In the genomic region with DNA sequence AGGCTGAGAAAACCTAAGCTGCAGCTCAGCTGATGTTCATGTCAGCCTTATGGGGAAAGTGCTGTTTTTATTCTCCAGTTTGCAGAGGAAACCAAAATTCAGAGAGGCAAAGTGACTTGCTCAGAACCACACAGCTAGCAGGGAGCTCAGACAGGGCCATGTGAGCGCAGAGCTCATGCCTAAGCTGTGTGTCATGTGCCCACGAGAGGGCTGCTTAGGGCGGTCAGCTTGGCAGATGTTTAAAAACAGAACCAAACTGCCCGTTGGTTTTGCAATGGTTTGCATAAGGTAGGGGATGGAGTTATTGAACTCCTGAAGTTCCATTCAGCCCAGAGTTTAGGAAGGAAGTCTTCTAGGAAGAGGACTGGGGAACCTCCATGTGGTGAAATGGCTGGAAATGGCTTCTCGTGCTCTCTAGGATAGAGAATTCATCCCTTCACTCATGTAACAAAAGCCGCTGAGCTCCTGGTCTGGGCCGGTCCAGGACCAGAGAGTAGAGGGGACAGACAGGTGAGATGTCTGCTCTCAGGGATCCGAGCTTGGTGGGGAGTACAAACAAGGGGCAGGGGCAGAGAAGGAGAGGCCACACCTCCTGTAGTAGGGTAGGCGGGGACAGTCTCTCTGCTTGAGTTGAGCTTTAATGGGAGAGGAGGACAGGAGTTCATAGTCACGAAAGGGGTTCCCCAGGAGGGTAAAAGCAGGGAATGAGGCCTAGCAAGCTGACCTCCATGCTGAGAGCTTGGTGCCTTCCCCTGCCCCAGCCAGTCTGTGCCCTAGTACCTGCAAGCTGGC, we compare ENCODE assay signal across 11 cellular contexts. TPM values are rescaled to one million over a fixed set of nuclear protein-coding genes. Genes with fewer than 3 reads are reported as not detected.
DNase-seq lines count a peak whose midpoint lies in the region; ATAC-seq and TF ChIP-seq lines count a peak whose summit lies in the region.
"Had no signal": no experiment of that assay in that cellular context is flagged by ENCODE, and none has a peak within 500 bp of the region (broad histone marks: within the 10 kb centered on the region; RNA-seq: fewer than 3 reads in every experiment).

No MANE protein-coding gene starts in this region.

- TF ChIP-seq CTCF in left ventricle myocardium inferior (IDR thresholded peaks at IDR 0.05; ENCODE audit: borderline replicate concordance) (no peak), brain (conservative IDR thresholded peaks at IDR 0.05) (no peak), left lung (IDR thresholded peaks at IDR 0.05) (no peak), vagina (IDR thresholded peaks at IDR 0.05) (no peak)

- peaks cover 2% of the 10 kb centered on the region for H3K27me3 Mint-ChIP-seq in brain
- H3K27me3 Mint-ChIP-seq in T-helper 17 cell = peaks cover 45% of the 10 kb centered on the region
- H3K27me3 Mint-ChIP-seq: activated T-cell treated with anti-CD3 and anti-CD28 coated beads, Interleukin-2, amount 50 U/mL, for 24 hours had no signal

- peak overlapping the region in 4 of 5 experiments; percentile 43 to 94 (median 70) for H3K27ac Mint-ChIP-seq in brain
- no peak overlapping the region for H3K27ac Mint-ChIP-seq in T-helper 17 cell
- H3K27ac Mint-ChIP-seq: activated T-cell treated with anti-CD3 and anti-CD28 coated beads, Interleukin-2, amount 50 U/mL, for 24 hours had no signal

- intact Hi-C loops in left ventricle myocardium inferior (cut with micrococcal nuclease) (no loop called here), Right ventricle myocardium superior (cut with DNase I) (no loop called here), left lung (cut with DNase I) (no loop called here), vagina (cut with DNase I) (no loop called here)

- H3K9me3 Mint-ChIP-seq in brain = no peaks in the 10 kb centered on the region
- H3K9me3 Mint-ChIP-seq: activated T-cell treated with anti-CD3 and anti-CD28 coated beads, Interleukin-2, amount 50 U/mL, for 24 hours; CD8-positive, alpha-beta T cell had no signal

- no peak overlapping the region for H3K4me3 ChIP-seq in left ventricle myocardium inferior
- no peak overlapping the region for H3K4me3 ChIP-seq in left lung
- H3K4me3 ChIP-seq in vagina = no peak overlapping the region

- peaks cover 33% of the 10 kb centered on the region for H3K36me3 Mint-ChIP-seq in brain
- no peaks in the 10 kb centered on the region for H3K36me3 Mint-ChIP-seq in T-helper 17 cell (ENCODE audit: low read depth)
- H3K36me3 Mint-ChIP-seq: CD8-positive, alpha-beta T cell had no signal

- peak overlapping the region; percentile 90 for H3K27ac ChIP-seq in left ventricle myocardium inferior (replicated peaks)
- H3K27ac ChIP-seq in left lung = no peak overlapping the region
- H3K27ac ChIP-seq in vagina = peak overlapping the region; percentile 84

- DNase-seq in left ventricle myocardium inferior (no peak), Right ventricle myocardium superior (no peak), left lung (peak in 1 of 2 donors; percentile 70), vagina (ENCODE audit: extremely low spot score in 2 of 2) (no peak), NCI-H1417 treated with DMSO at 0.1 percent for 48 hours (lab: John Stamatoyannopoulos, UW) (no peak), T-helper 17 cell (no peak), Ammon's horn (ENCODE audit: low spot score) (no peak)
- DNase-seq: activated T-cell treated with anti-CD3 and anti-CD28 coated beads, Interleukin-2, amount 50 U/mL, for 24 hours; CD8-positive, alpha-beta T cell; NCI-H446 treated with DMSO at 0.1 percent for 48 hours had no signal

- H3K9me3 ChIP-seq in left ventricle myocardium inferior (replicated peaks) (no peaks in the 10 kb centered on the region), left lung (no peaks in the 10 kb centered on the region), vagina (no peaks in the 10 kb centered on the region), T-helper 17 cell (ENCODE audit: control insufficient read depth, low read length, poor library complexity, severe bottlenecking) (no peaks in the 10 kb centered on the region)

- no peaks in the 10 kb centered on the region for H3K36me3 ChIP-seq in left ventricle myocardium inferior
- no peaks in the 10 kb centered on the region for H3K36me3 ChIP-seq in left lung
- H3K36me3 ChIP-seq in vagina = no peaks in the 10 kb centered on the region

- H3K4me1 Mint-ChIP-seq in brain (peaks cover 61% of the 10 kb centered on the region), T-helper 17 cell (peaks cover 2% of the 10 kb centered on the region)

- ATAC-seq in Right ventricle myocardium superior (ENCODE audit: poor library complexity) (no peak), left lung (peak; percentile 64), T-helper 17 cell (no peak)
- ATAC-seq: CD8-positive, alpha-beta T cell had no signal

- TF ChIP-seq POLR2A in vagina (IDR thresholded peaks at IDR 0.05) = no peak

- peaks cover 54% of the 10 kb centered on the region for H3K4me1 ChIP-seq in left ventricle myocardium inferior
- peaks cover 12 to 40% of the 10 kb centered on the region in 2 donors for H3K4me1 ChIP-seq in left lung
- H3K4me1 ChIP-seq in vagina = peaks cover 40% of the 10 kb centered on the region

- H3K4me3 Mint-ChIP-seq in brain (no peak overlapping the region), T-helper 17 cell (no peak overlapping the region)
- H3K4me3 Mint-ChIP-seq: activated T-cell treated with anti-CD3 and anti-CD28 coated beads, Interleukin-2, amount 50 U/mL, for 24 hours; CD8-positive, alpha-beta T cell had no signal

- no peaks in the 10 kb centered on the region for H3K27me3 ChIP-seq in left ventricle myocardium inferior (ENCODE audit: low read depth)
- no peaks in the 10 kb centered on the region for H3K27me3 ChIP-seq in left lung
- no peaks in the 10 kb centered on the region for H3K27me3 ChIP-seq in vagina

RNA-seq across cellular contexts. Expression of a gene that starts 46.9 kb away (rescaled TPM):
- total RNA-seq in left ventricle myocardium inferior = 59.1 TPM
- total RNA-seq in Right ventricle myocardium superior = 55.6 TPM
- 16.2 TPM for polyA plus RNA-seq in brain (ENCODE audit: insufficient read depth, low read depth, low replicate concordance)
- total RNA-seq in left lung = 10 to 100 TPM; 26.5 to 39.6 TPM
- 75.6 TPM for total RNA-seq in vagina
- total RNA-seq in T-helper 17 cell = under 1 TPM in 1 of 2 donors, not detected in 1; 0.35 TPM
- total RNA-seq: CD8-positive, alpha-beta T cell had no signal

Comparison
In these comparisons a context has a peak if more than half of its experiments do, and no peak if none do; other contexts are left out.
1. H3K27ac ChIP-seq: peak in left ventricle myocardium inferior (single experiment) and vagina (single experiment); none in left lung (0 of 2).
2. RNA of a gene that starts 46.9 kb away (total RNA-seq): 75.6 TPM in vagina (single experiment), 59.1 TPM in left ventricle myocardium inferior (single experiment), 55.6 TPM in Right ventricle myocardium superior (single experiment) and 26.5 to 39.6 TPM in left lung; 0.35 TPM in T-helper 17 cell; every median in the first group is over 10 times any median in the second.